8 cellular contexts compared by ENCODE assay signal in genomic region chr14:69398818-69399210, GRCh38. TPM values are rescaled to one million over a fixed set of nuclear protein-coding genes. Genes with fewer than 3 reads are reported as not detected.
A peak's percentile ranks its signal among the peaks of the same experiment; 100 is the strongest.
DNase-seq lines count a peak whose midpoint lies in the region; ATAC-seq and TF ChIP-seq lines count a peak whose summit lies in the region.

No MANE protein-coding gene starts in this region.

- ATAC-seq in GM18511 (IDR thresholded peaks at IDR 0.05; ENCODE audit: unreplicated experiment) (peak; percentile 25), HG02973 (IDR thresholded peaks at IDR 0.05; ENCODE audit: unreplicated experiment) (peak; percentile 7), thoracic aorta (ENCODE audit: insufficient number of reproducible peaks, low FRiP score, low read depth) (no peak)

- H3K9me3 Mint-ChIP-seq in activated naive CD8-positive, alpha-beta T cell (ENCODE audit: low read depth) = no peaks in the 10 kb centered on the region

- TF ChIP-seq CTCF in thoracic aorta (IDR thresholded peaks at IDR 0.05) = no peak

- H3K4me1 Mint-ChIP-seq in activated naive CD8-positive, alpha-beta T cell (ENCODE audit: low read depth) = peaks cover 65% of the 10 kb centered on the region

- H3K4me1 ChIP-seq in thoracic aorta (ENCODE audit: control insufficient read depth in 1 of 2, low read depth in 2 of 2) = peaks cover 31 to 54% of the 10 kb centered on the region in 2 donors

- peaks cover 16% of the 10 kb centered on the region for H3K36me3 ChIP-seq in thoracic aorta

- no peaks in the 10 kb centered on the region for H3K9me3 ChIP-seq in thoracic aorta

- peaks cover 5% of the 10 kb centered on the region for H3K36me3 Mint-ChIP-seq in activated naive CD8-positive, alpha-beta T cell

- no peaks in the 10 kb centered on the region for H3K27me3 Mint-ChIP-seq in activated naive CD8-positive, alpha-beta T cell

- H3K27ac Mint-ChIP-seq in activated naive CD8-positive, alpha-beta T cell = peak overlapping the region; percentile 100

- H3K27me3 ChIP-seq in layer of hippocampus (ENCODE audit: control insufficient read depth, insufficient read depth, low read length) (no peaks in the 10 kb centered on the region), thoracic aorta (replicated peaks; ENCODE audit: insufficient read depth) (no peaks in the 10 kb centered on the region)

- H3K27ac ChIP-seq in layer of hippocampus (ENCODE audit: low read depth, low read length) (peak overlapping the region; percentile 94), thoracic aorta (peak overlapping the region; percentile 79 to 91)

- peak overlapping the region; percentile 98 for H3K4me3 Mint-ChIP-seq in activated naive CD8-positive, alpha-beta T cell

- peak overlapping the region; percentile 89 for H3K4me3 ChIP-seq in thoracic aorta

- DNase-seq in thoracic aorta (ENCODE audit: low spot score) (no peak), HCEC 1CT (no peak), SKM-1 treated with dmso at 0.1 percent for 144 hours (lab: John Stamatoyannopoulos, UW; ENCODE audit: unreplicated experiment) (no peak), COLO668 (lab: John Stamatoyannopoulos, UW; ENCODE audit: unreplicated experiment) (no peak)

RNA-seq across cellular contexts. Expression of gene SLC39A9, which starts 0.3 kb away (rescaled TPM):
- total RNA-seq in thoracic aorta = 10 to 100 TPM; 44.3 to 58.8 TPM

RNA-seq across cellular contexts. Expression of gene ERH, which starts 0.7 kb away (rescaled TPM):
- total RNA-seq in thoracic aorta = 10 to 100 TPM; 55.5 to 55.9 TPM
